10 cellular contexts compared by ENCODE assay signal in genomic region chr2:44237221-44237620, GRCh38. TPM values are rescaled to one million over a fixed set of nuclear protein-coding genes. Genes with fewer than 3 reads are reported as not detected.
DNase-seq lines count a peak whose midpoint lies in the region; ATAC-seq and FAIRE-seq lines count a peak whose summit lies in the region.
"Had no signal": no experiment of that assay in that cellular context is flagged by ENCODE, and none has a peak within 500 bp of the region (broad histone marks: within the 10 kb centered on the region; RNA-seq: fewer than 3 reads in every experiment).

No MANE protein-coding gene starts in this region.

- no peak for FAIRE-seq in HTR-8/SVneo (lab: Jason Lieb, UNC)

- no peaks in the 10 kb centered on the region for H3K27me3 Mint-ChIP-seq in activated CD4-positive, alpha-beta memory T cell treated with anti-CD3 and anti-CD28 coated beads, Interleukin-2, amount 10 ng/mL, durations not matched to agents 7 days and 5 days

- no peak overlapping the region for H3K27ac ChIP-seq in caudate nucleus (ENCODE audit: low read depth, low read length)

- peaks cover 6% of the 10 kb centered on the region for H3K36me3 Mint-ChIP-seq in activated CD4-positive, alpha-beta memory T cell treated with anti-CD3 and anti-CD28 coated beads, Interleukin-2, amount 10 ng/mL, durations not matched to agents 7 days and 5 days (ENCODE audit: low read depth)

- peak; percentile 20 for DNase-seq in activated naive CD4-positive, alpha-beta T cell treated with Interleukin-2 at 50 U/mL for 16 hours
- no peak for DNase-seq in activated naive CD4-positive, alpha-beta T cell (lab: John Stamatoyannopoulos, UW)
- peak; percentile 39 for DNase-seq in activated CD4-positive, alpha-beta memory T cell treated with anti-CD3 and anti-CD28 coated beads, Interleukin-2, amount 10 ng/mL, durations not matched to agents 7 days and 5 days
- DNase-seq in stimulated activated naive CD8-positive, alpha-beta T cell treated with anti-CD3 and anti-CD28 coated beads, Interleukin-15, Interleukin-2, amounts not matched to agents 100 U/mL and 50 U/mL, for 24 hours: no peak
- DNase-seq in HPDE6-E6E7 (ENCODE audit: extremely low spot score) (no peak), caudate nucleus (lab: John Stamatoyannopoulos, UW) (no peak), HTR-8/SVneo (ENCODE audit: insufficient read length, low spot score) (no peak)
- DNase-seq: hypothalamus, NCI-H2171 treated with DMSO at 0.1 percent for 48 hours had no signal

- H3K4me1 Mint-ChIP-seq in activated CD4-positive, alpha-beta memory T cell treated with anti-CD3 and anti-CD28 coated beads, Interleukin-2, amount 10 ng/mL, durations not matched to agents 7 days and 5 days: peaks cover 30% of the 10 kb centered on the region

- no peaks in the 10 kb centered on the region for H3K9me3 Mint-ChIP-seq in activated CD4-positive, alpha-beta memory T cell treated with anti-CD3 and anti-CD28 coated beads, Interleukin-2, amount 10 ng/mL, durations not matched to agents 7 days and 5 days

- H3K4me3 Mint-ChIP-seq in activated CD4-positive, alpha-beta memory T cell treated with anti-CD3 and anti-CD28 coated beads, Interleukin-2, amount 10 ng/mL, durations not matched to agents 7 days and 5 days: peak overlapping the region; percentile 24

- CTCF ChIA-PET in activated CD4-positive, alpha-beta memory T cell treated with anti-CD3 and anti-CD28 coated beads, Interleukin-2, amount 10 ng/mL, durations not matched to agents 7 days and 5 days (lab: Charles Lee): interaction anchor here (1.1 to 2.5 kb wide), 2 partner anchors 9 to 149 kb away, joined by 3 to 6 read pairs; no protein-coding TSS in a partner anchor

- peak; percentile 68 for ATAC-seq in HG03066 (IDR thresholded peaks at IDR 0.05; ENCODE audit: low read depth, unreplicated experiment)
- peak; percentile 23 for ATAC-seq in stimulated activated naive CD8-positive, alpha-beta T cell treated with anti-CD3 and anti-CD28 coated beads, Interleukin-15, Interleukin-2, amounts not matched to agents 100 U/mL and 50 U/mL, for 24 hours

- peak overlapping the region; percentile 74 for H3K27ac Mint-ChIP-seq in activated CD4-positive, alpha-beta memory T cell treated with anti-CD3 and anti-CD28 coated beads, Interleukin-2, amount 10 ng/mL, durations not matched to agents 7 days and 5 days

- POLR2A ChIA-PET in activated CD4-positive, alpha-beta memory T cell treated with anti-CD3 and anti-CD28 coated beads, Interleukin-2, amount 10 ng/mL, durations not matched to agents 7 days and 5 days (lab: Charles Lee): interaction anchor here (0.9 to 2.1 kb wide), 4 partner anchors 28 to 124 kb away, joined by 3 to 12 read pairs (median 4); partner anchors contain the start of genes PPM1B and PREPL

RNA-seq across cellular contexts. Expression of gene SLC3A1, which starts 38.1 kb away (rescaled TPM):
- total RNA-seq in activated CD4-positive, alpha-beta memory T cell treated with anti-CD3 and anti-CD28 coated beads, Interleukin-2, amount 10 ng/mL, durations not matched to agents 7 days and 5 days: under 1 TPM; 0.15 to 0.18 TPM

Comparison
In these comparisons a context has a peak if more than half of its experiments do, and no peak if none do; other contexts are left out.
1. DNase-seq: peak in activated naive CD4-positive, alpha-beta T cell treated with Interleukin-2 at 50 U/mL for 16 hours (single experiment) and activated CD4-positive, alpha-beta memory T cell treated with anti-CD3 and anti-CD28 coated beads, Interleukin-2, amount 10 ng/mL, durations not matched to agents 7 days and 5 days (single experiment); none in activated naive CD4-positive, alpha-beta T cell (0 of 4), stimulated activated naive CD8-positive, alpha-beta T cell treated with anti-CD3 and anti-CD28 coated beads, Interleukin-15, Interleukin-2, amounts not matched to agents 100 U/mL and 50 U/mL, for 24 hours (single experiment), HPDE6-E6E7 (single experiment), caudate nucleus (0 of 61) and HTR-8/SVneo (single experiment).